ENCODE assay signal across 9 cellular contexts in the genomic region with DNA sequence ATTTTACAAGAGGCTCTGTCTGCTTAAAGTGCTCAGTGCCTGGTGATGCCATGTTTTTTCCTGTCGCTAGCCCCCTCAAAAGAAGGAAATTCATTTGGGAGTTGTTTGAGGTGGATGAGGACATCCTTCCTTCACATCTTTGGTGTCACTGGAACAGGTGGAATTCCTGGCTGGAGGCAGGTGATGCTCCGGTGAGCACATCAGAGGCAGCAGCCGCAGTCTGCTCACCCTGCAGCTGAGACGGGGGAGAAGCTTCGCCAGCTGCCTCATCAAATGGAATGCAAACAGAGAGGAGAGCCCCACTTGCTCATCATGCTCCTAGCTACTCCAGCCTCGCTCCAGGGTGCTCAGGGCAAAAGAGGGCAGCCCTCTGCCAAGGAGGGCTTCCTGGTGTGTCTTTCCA.
DNase-seq lines count a peak whose midpoint lies in the region; ATAC-seq, FAIRE-seq and TF ChIP-seq lines count a peak whose summit lies in the region.
"Had no signal": no experiment of that assay in that cellular context is flagged by ENCODE, and none has a peak within 500 bp of the region (broad histone marks: within the 10 kb centered on the region; RNA-seq: fewer than 3 reads in every experiment).

No MANE protein-coding gene starts in this region.

- H3K4me3 ChIP-seq in A549 (0 out of 3 replicates have a peak overlapping the region, but pooled peaks have one; percentile 6), lower lobe of right lung (no peak overlapping the region)

- peak overlapping the region; percentile 93 for H3K4me2 ChIP-seq in A549

- DNase-seq in A549 (ENCODE audit: low read depth in 1 of 2, low spot score in 1 of 2), result peak; percentile 35 to 64
- peak; percentile 79 for DNase-seq in astrocyte of the hippocampus (ENCODE audit: low read depth, low spot score)
- no peak for DNase-seq in lower lobe of right lung
- no peak for DNase-seq in activated naive CD4-positive, alpha-beta T cell (lab: John Stamatoyannopoulos, UW)
- no peak for DNase-seq in stimulated activated naive CD8-positive, alpha-beta T cell treated with anti-CD3 and anti-CD28 coated beads, Interleukin-15, Interleukin-2, amounts not matched to agents 100 U/mL and 50 U/mL, for 24 hours
- DNase-seq in HPDE6-E6E7 (ENCODE audit: extremely low spot score), result no peak

- H3K9me3 ChIP-seq in A549, result no peaks in the 10 kb centered on the region
- no peaks in the 10 kb centered on the region for H3K9me3 ChIP-seq in lower lobe of right lung

- FAIRE-seq in A549 (lab: Jason Lieb, UNC), result no peak
- FAIRE-seq: G401.6 had no signal

- H3K4me1 ChIP-seq in A549, result peaks cover 60% of the 10 kb centered on the region
- peaks cover 26% of the 10 kb centered on the region for H3K4me1 ChIP-seq in lower lobe of right lung

- CTCF ChIA-PET in A549 (lab: Yijun Ruan, JAX), result interaction anchor here (0.9 to 4.8 kb wide), 31 partner anchors 10 to 417 kb away, joined by 3 to 66 read pairs (median 4); partner anchors contain the start of gene UBL3

- intact Hi-C loops in lower lobe of right lung (cut with DNase I), result no loop called here

- ATAC-seq in A549 (peak; percentile 61 to 71), lower lobe of right lung (peak; percentile 8 to 24), GM21529 (IDR thresholded peaks at IDR 0.05; ENCODE audit: unreplicated experiment) (no peak)
- ATAC-seq in stimulated activated naive CD8-positive, alpha-beta T cell treated with anti-CD3 and anti-CD28 coated beads, Interleukin-15, Interleukin-2, amounts not matched to agents 100 U/mL and 50 U/mL, for 24 hours, result no peak

- no peaks in the 10 kb centered on the region for H3K27me3 ChIP-seq in lower lobe of right lung (ENCODE audit: low read depth)

- H3K27ac ChIP-seq in A549 (peak overlapping the region; percentile 94 to 99), lower lobe of right lung (peak overlapping the region; percentile 81)

- POLR2A ChIA-PET in A549 (lab: Yijun Ruan, JAX), result interaction anchor here (0.6 to 3.8 kb wide), 6 partner anchors 22 to 188 kb away, joined by 3 to 61 read pairs (median 4); partner anchors contain the start of gene UBL3

- 7% methylated on average over 3 of the region's 6 CpGs for WGBS in A549 (ENCODE audit: missing lambda C conversion rate)

- TF ChIP-seq POLR2A in A549 (IDR thresholded peaks at IDR 0.05; ENCODE audit: low read length), result no peak

- TF ChIP-seq RAD21 in A549 (conservative IDR thresholded peaks at IDR 0.05 in 1 of 2, IDR thresholded peaks at IDR 0.05 in 1 of 2) (no peak; a peak in 1 of 5 replicates), Ishikawa (IDR thresholded peaks at IDR 0.05; ENCODE audit: low read depth) (no peak)

- no peak; the same call in 1 of the 3 replicates for TF ChIP-seq CTCF in A549 (IDR thresholded peaks at IDR 0.05)
- no peak for TF ChIP-seq CTCF in lower lobe of right lung (IDR thresholded peaks at IDR 0.05)

- H3K36me3 ChIP-seq in lower lobe of right lung, result no peaks in the 10 kb centered on the region

- TF ChIP-seq EP300 in A549 (IDR thresholded peaks at IDR 0.05), result no peak
- TF ChIP-seq EP300 in Ishikawa (IDR thresholded peaks at IDR 0.05; ENCODE audit: borderline replicate concordance), result no peak

TF ChIP-seq in A549, 52 proteins besides CTCF, POLR2A, EP300 and RAD21:
- TF ChIP-seq CHD2 (IDR thresholded peaks at IDR 0.05; ENCODE audit: low read length, partially characterized antibody), result no peak
- no peak for TF ChIP-seq JUN (IDR thresholded peaks at IDR 0.05)

TF ChIP-seq in Ishikawa, 13 proteins besides CTCF, POLR2A, EP300 and RAD21:
- no peak for TF ChIP-seq TEAD4 (IDR thresholded peaks at IDR 0.05)
- TF ChIP-seq, protein P1, sequence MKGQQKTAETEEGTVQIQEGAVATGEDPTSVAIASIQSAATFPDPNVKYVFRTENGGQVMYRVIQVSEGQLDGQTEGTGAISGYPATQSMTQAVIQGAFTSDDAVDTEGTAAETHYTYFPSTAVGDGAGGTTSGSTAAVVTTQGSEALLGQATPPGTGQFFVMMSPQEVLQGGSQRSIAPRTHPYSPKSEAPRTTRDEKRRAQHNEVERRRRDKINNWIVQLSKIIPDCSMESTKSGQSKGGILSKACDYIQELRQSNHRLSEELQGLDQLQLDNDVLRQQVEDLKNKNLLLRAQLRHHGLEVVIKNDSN (IDR thresholded peaks at IDR 0.05), result no peak
- no peak for TF ChIP-seq TAF1 (IDR thresholded peaks at IDR 0.05; ENCODE audit: low read depth)
- no peak for TF ChIP-seq FOXM1 (IDR thresholded peaks at IDR 0.05; ENCODE audit: borderline replicate concordance, low read depth)
- TF ChIP-seq NFIC (IDR thresholded peaks at IDR 0.05), result 0 out of 2 replicates have a peak, but pooled peaks have one; percentile 6
- TF ChIP-seq TCF12 (IDR thresholded peaks at IDR 0.05; ENCODE audit: low read depth), result peak; percentile 38; the same call in 1 of the 2 replicates

Comparison
In these comparisons a context has a peak if more than half of its experiments do, and no peak if none do; other contexts are left out.
1. ATAC-seq: peak in A549 (2 of 2) and lower lobe of right lung (2 of 2); none in stimulated activated naive CD8-positive, alpha-beta T cell treated with anti-CD3 and anti-CD28 coated beads, Interleukin-15, Interleukin-2, amounts not matched to agents 100 U/mL and 50 U/mL, for 24 hours (single experiment) and GM21529 (single experiment).
2. DNase-seq: peak in A549 (2 of 2) and astrocyte of the hippocampus (single experiment); none in lower lobe of right lung (single experiment), activated naive CD4-positive, alpha-beta T cell (0 of 4), stimulated activated naive CD8-positive, alpha-beta T cell treated with anti-CD3 and anti-CD28 coated beads, Interleukin-15, Interleukin-2, amounts not matched to agents 100 U/mL and 50 U/mL, for 24 hours (single experiment) and HPDE6-E6E7 (single experiment).